ENCODE assay signal across 8 cellular contexts in genomic region chr18:26656401-26656943, GRCh38.
DNase-seq lines count a peak whose midpoint lies in the region; ATAC-seq and TF ChIP-seq lines count a peak whose summit lies in the region.

No MANE protein-coding gene starts in this region.

- TF ChIP-seq CTCF in endothelial cell (IDR thresholded peaks at IDR 0.05; ENCODE audit: unreplicated experiment) (no peak), neural crest cell (conservative IDR thresholded peaks at IDR 0.05) (no peak)

- peak; percentile 30 for DNase-seq in endothelial cell (ENCODE audit: low spot score)
- DNase-seq in neural crest cell (ENCODE audit: low read depth, low spot score), result peak; percentile 26
- DNase-seq in cerebellar cortex (ENCODE audit: low spot score), result no peak
- no peak for DNase-seq in NCI-H1417 (lab: John Stamatoyannopoulos, UW)
- no peak for DNase-seq in erythroblast (lab: John Stamatoyannopoulos, UW)
- no peak for DNase-seq in NCI-H1436 treated with DMSO at 0.1 percent for 48 hours (lab: John Stamatoyannopoulos, UW)

- no peak for TF ChIP-seq POLR2A in erythroblast (IDR thresholded peaks at IDR 0.05; ENCODE audit: low read length)

- peak; percentile 33 for ATAC-seq in GM19397 (IDR thresholded peaks at IDR 0.05; ENCODE audit: unreplicated experiment)

- H3K9me3 Mint-ChIP-seq in endothelial cell (ENCODE audit: unreplicated experiment) (no peaks in the 10 kb centered on the region), neural crest cell (no peaks in the 10 kb centered on the region)

- no peak overlapping the region for H3K4me3 Mint-ChIP-seq in endothelial cell (ENCODE audit: unreplicated experiment)
- H3K4me3 Mint-ChIP-seq in neural crest cell, result peak overlapping the region; percentile 86

- peaks cover 8% of the 10 kb centered on the region for H3K27me3 Mint-ChIP-seq in endothelial cell (ENCODE audit: unreplicated experiment)
- peaks cover 2% of the 10 kb centered on the region for H3K27me3 Mint-ChIP-seq in neural crest cell (ENCODE audit: low read depth)

- no peaks in the 10 kb centered on the region for H3K36me3 ChIP-seq in HUES64 (ENCODE audit: insufficient read depth, low read length)

- H3K27me3 ChIP-seq in HUES64 (ENCODE audit: insufficient read depth, low read length), result peaks cover 40% of the 10 kb centered on the region

- peaks cover 33% of the 10 kb centered on the region for H3K4me1 ChIP-seq in HUES64 (ENCODE audit: insufficient read depth, low read length)

- H3K36me3 Mint-ChIP-seq in endothelial cell (ENCODE audit: low read depth, unreplicated experiment) (peaks cover 5% of the 10 kb centered on the region), neural crest cell (ENCODE audit: low read depth) (no peaks in the 10 kb centered on the region)

- H3K9me3 ChIP-seq in HUES64 (ENCODE audit: insufficient read depth, low read depth, low read length), result no peaks in the 10 kb centered on the region

- peak overlapping the region; percentile 54; the same call in 1 of the 2 replicates for H3K27ac ChIP-seq in HUES64 (ENCODE audit: low read depth, low read length)

- H3K4me3 ChIP-seq in HUES64 (ENCODE audit: low read length), result peak overlapping the region; percentile 74

- peak overlapping the region; percentile 73 for H3K9ac ChIP-seq in HUES64 (ENCODE audit: low read depth, low read length)

- WGBS in HUES64, result under 1% methylated on average over 64 of the region's 68 CpGs

- no peak overlapping the region for H3K27ac Mint-ChIP-seq in endothelial cell (ENCODE audit: unreplicated experiment)
- H3K27ac Mint-ChIP-seq in neural crest cell (ENCODE audit: unreplicated experiment), result no peak overlapping the region

- H3K4me1 Mint-ChIP-seq in endothelial cell (ENCODE audit: unreplicated experiment), result peaks cover 23% of the 10 kb centered on the region
- peaks cover 51% of the 10 kb centered on the region for H3K4me1 Mint-ChIP-seq in neural crest cell

Comparison
In these comparisons a context has a peak if more than half of its experiments do, and no peak if none do; other contexts are left out.
1. DNase-seq: peak in endothelial cell (single experiment) and neural crest cell (single experiment); none in cerebellar cortex (single experiment), NCI-H1417 (0 of 3), erythroblast (0 of 2) and NCI-H1436 treated with DMSO at 0.1 percent for 48 hours (single experiment).